In genomic region chr12:14403711-14404164, GRCh38 we compare ENCODE assay signal across 8 cellular contexts. TPM values are rescaled to one million over a fixed set of nuclear protein-coding genes. Genes with fewer than 3 reads are reported as not detected.
DNase-seq lines count a peak whose midpoint lies in the region; ATAC-seq lines count a peak whose summit lies in the region.

No MANE protein-coding gene starts in this region.

- H3K4me2 ChIP-seq in skeletal muscle satellite cell (ENCODE audit: low read length) = peak overlapping the region; percentile 16

- 24% methylated on average over 1 of the region's 1 CpG for WGBS in right cardiac atrium

- H3K4me3 ChIP-seq in adipocyte (ENCODE audit: low read length) (no peak overlapping the region), right cardiac atrium (ENCODE audit: low read length) (no peak overlapping the region), skeletal muscle satellite cell (ENCODE audit: low read length) (no peak overlapping the region)

- H3K27me3 ChIP-seq in adipocyte (replicated peaks; ENCODE audit: control insufficient read depth, insufficient read depth, low read length) = no peaks in the 10 kb centered on the region
- no peaks in the 10 kb centered on the region for H3K27me3 ChIP-seq in right cardiac atrium (ENCODE audit: control insufficient read depth, insufficient read depth)
- H3K27me3 ChIP-seq in skeletal muscle satellite cell (ENCODE audit: control insufficient read depth, insufficient read depth, low read length) = no peaks in the 10 kb centered on the region

- no peaks in the 10 kb centered on the region for H3K36me3 ChIP-seq in adipocyte (ENCODE audit: control insufficient read depth, insufficient read depth, low read length, severe bottlenecking)
- H3K36me3 ChIP-seq in skeletal muscle satellite cell (ENCODE audit: insufficient read depth, low read length) = no peaks in the 10 kb centered on the region

- H3K4me1 ChIP-seq in adipocyte (ENCODE audit: control insufficient read depth, insufficient read depth, low read length) (peaks cover 27% of the 10 kb centered on the region), right cardiac atrium (ENCODE audit: control insufficient read depth, insufficient read depth, low read length) (peaks cover 3% of the 10 kb centered on the region), skeletal muscle satellite cell (ENCODE audit: control insufficient read depth, insufficient read depth, low read length) (peaks cover 14% of the 10 kb centered on the region)

- DNase-seq in GM03348 (ENCODE audit: low spot score) (peak; percentile 56), NCI-H2107 (lab: John Stamatoyannopoulos, UW) (peak; percentile 43), adipocyte (ENCODE audit: low read depth) (peak; percentile 91), right cardiac atrium (no peak)

- intact Hi-C loops in right cardiac atrium (cut with DNase I) = no loop called here

- H3K9me3 ChIP-seq in adipocyte (ENCODE audit: control insufficient read depth, low read length) = peaks cover 7% of the 10 kb centered on the region
- no peaks in the 10 kb centered on the region for H3K9me3 ChIP-seq in right cardiac atrium (ENCODE audit: control insufficient read depth, low read length)
- no peaks in the 10 kb centered on the region for H3K9me3 ChIP-seq in skeletal muscle satellite cell (replicated peaks; ENCODE audit: low read length)

- no peak overlapping the region for H3K27ac ChIP-seq in right cardiac atrium (ENCODE audit: low read length)

- no peak overlapping the region for H3K9ac ChIP-seq in adipocyte (ENCODE audit: low read length)
- H3K9ac ChIP-seq in skeletal muscle satellite cell (ENCODE audit: low read depth, low read length) = no peak overlapping the region

- ATAC-seq in HG02610 (IDR thresholded peaks at IDR 0.05; ENCODE audit: unreplicated experiment) (peak; percentile 65), right cardiac atrium (peak; percentile 87 to 91), GM18519 (IDR thresholded peaks at IDR 0.05; ENCODE audit: low FRiP score, unreplicated experiment) (no peak), HG02763 (IDR thresholded peaks at IDR 0.05; ENCODE audit: unreplicated experiment) (no peak)

RNA-seq across cellular contexts. Expression of gene ATF7IP, which starts 38.3 kb away (rescaled TPM):
- total RNA-seq in right cardiac atrium = 10 to 100 TPM; 61.4 to 77.7 (median 74.6) TPM
- 13.3 TPM for polyA plus RNA-seq in right cardiac atrium
- total RNA-seq in skeletal muscle satellite cell (2012; rRNA removed) = 19.7 and 28.4 TPM in 2 replicates

Comparison
In these comparisons a context has a peak if more than half of its experiments do, and no peak if none do; other contexts are left out.
1. DNase-seq: peak in GM03348 (single experiment), NCI-H2107 (single experiment) and adipocyte (single experiment); none in right cardiac atrium (0 of 3).
2. ATAC-seq: peak in HG02610 (single experiment) and right cardiac atrium (2 of 2); none in GM18519 (single experiment) and HG02763 (single experiment).